ENCODE assay signal across 8 cellular contexts in the genomic region with DNA sequence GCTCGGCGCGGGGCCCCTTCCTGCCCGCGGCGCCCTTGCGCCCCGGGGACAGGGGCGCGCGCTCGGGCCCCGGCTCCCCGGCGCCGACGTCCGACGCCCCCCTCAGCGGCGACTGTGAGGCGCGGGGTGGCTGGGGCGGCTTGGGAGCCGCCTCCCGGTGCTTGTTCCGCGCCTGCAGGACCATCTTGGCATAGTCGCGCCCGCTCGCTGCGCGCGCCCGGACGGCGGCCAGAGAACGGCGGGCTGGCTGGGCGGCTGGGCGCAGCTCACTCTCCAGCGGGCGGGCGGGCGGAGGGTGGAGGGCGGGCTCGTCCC. TPM values are rescaled to one million over a fixed set of nuclear protein-coding genes. Genes with fewer than 3 reads are reported as not detected.
DNase-seq lines count a peak whose midpoint lies in the region; ATAC-seq and TF ChIP-seq lines count a peak whose summit lies in the region.

A gene (minus strand): TSS at position 275 of the 315 bp plus-strand sequence. CDS start 91 bp downstream, at position 184.

- TF ChIP-seq CTCF in BJ (IDR thresholded peaks at IDR 0.05; ENCODE audit: insufficient read depth, low read depth, low read length) (no peak), VCaP (conservative IDR thresholded peaks at IDR 0.05) (no peak)

- CTCF ChIA-PET in BJ (lab: Yijun Ruan, JAX) = interaction anchor here (0.7 kb wide), 1 partner anchor 9 kb away, joined by 3 read pairs; no protein-coding TSS in a partner anchor

- intact Hi-C loops in Right ventricle myocardium superior (cut with DNase I) = loop anchor here (10.0 kb wide), 1 partner anchor 212 kb away; no protein-coding TSS in a partner anchor

- H3K4me1 ChIP-seq in rectal smooth muscle tissue (ENCODE audit: control insufficient read depth, insufficient read depth, low read length) = peaks cover 5% of the 10 kb centered on the region

- H3K4me3 ChIP-seq in BJ (ENCODE audit: low read depth, low read length) (peak within 1 kb of the TSS; percentile 73), rectal smooth muscle tissue (ENCODE audit: low read length) (peak within 1 kb of the TSS; percentile 79)

- peak within 1 kb of the TSS; percentile 45 for H3K9ac ChIP-seq in rectal smooth muscle tissue (ENCODE audit: low read length)

- POLR2A ChIA-PET in BJ (lab: Charles Lee) = interaction anchor here (0.7 kb wide), 1 partner anchor 1777 kb away, joined by 3 read pairs; no protein-coding TSS in a partner anchor

- peak within 1 kb of the TSS; percentile 76 for H3K27ac ChIP-seq in VCaP
- peak within 1 kb of the TSS; percentile 68 for H3K27ac ChIP-seq in rectal smooth muscle tissue (ENCODE audit: low read depth, low read length)

- H3K36me3 ChIP-seq in BJ (ENCODE audit: control insufficient read depth, insufficient read depth, low read length) (no peaks in the 10 kb centered on the region), rectal smooth muscle tissue (ENCODE audit: control insufficient read depth, insufficient read depth, low read length) (no peaks in the 10 kb centered on the region)

- H3K27me3 ChIP-seq in BJ (ENCODE audit: control insufficient read depth, insufficient read depth, low read length) = no peaks in the 10 kb centered on the region
- H3K27me3 ChIP-seq in rectal smooth muscle tissue (ENCODE audit: control insufficient read depth, insufficient read depth, low read length) = no peaks in the 10 kb centered on the region

- ATAC-seq in GM21825 (IDR thresholded peaks at IDR 0.05; ENCODE audit: unreplicated experiment) (peak; percentile 21), Right ventricle myocardium superior (ENCODE audit: poor library complexity) (no peak), GM18520 (IDR thresholded peaks at IDR 0.05; ENCODE audit: unreplicated experiment) (no peak)

- DNase-seq in BJ (ENCODE audit: low read depth) = no peak
- no peak for DNase-seq in Right ventricle myocardium superior
- DNase-seq in OCI-M2 (lab: John Stamatoyannopoulos, UW; ENCODE audit: unreplicated experiment) = no peak
- DNase-seq in stimulated activated CD8-positive, alpha-beta memory T cell treated with anti-CD3 and anti-CD28 coated beads, Interleukin-4, amount 100 ng/mL, for 48 hours = no peak

RNA-seq across cellular contexts. Expression of the gene that starts here (rescaled TPM):
- 10.2 and 20.5 TPM in 2 replicates for polyA plus RNA-seq in BJ (2011; rRNA removed)
- polyA minus RNA-seq in BJ (2011; rRNA and poly(A)+ RNA removed) = 10.1 and 11.0 TPM in 2 replicates
- 31.6 TPM for total RNA-seq in Right ventricle myocardium superior
